In the genomic region with DNA sequence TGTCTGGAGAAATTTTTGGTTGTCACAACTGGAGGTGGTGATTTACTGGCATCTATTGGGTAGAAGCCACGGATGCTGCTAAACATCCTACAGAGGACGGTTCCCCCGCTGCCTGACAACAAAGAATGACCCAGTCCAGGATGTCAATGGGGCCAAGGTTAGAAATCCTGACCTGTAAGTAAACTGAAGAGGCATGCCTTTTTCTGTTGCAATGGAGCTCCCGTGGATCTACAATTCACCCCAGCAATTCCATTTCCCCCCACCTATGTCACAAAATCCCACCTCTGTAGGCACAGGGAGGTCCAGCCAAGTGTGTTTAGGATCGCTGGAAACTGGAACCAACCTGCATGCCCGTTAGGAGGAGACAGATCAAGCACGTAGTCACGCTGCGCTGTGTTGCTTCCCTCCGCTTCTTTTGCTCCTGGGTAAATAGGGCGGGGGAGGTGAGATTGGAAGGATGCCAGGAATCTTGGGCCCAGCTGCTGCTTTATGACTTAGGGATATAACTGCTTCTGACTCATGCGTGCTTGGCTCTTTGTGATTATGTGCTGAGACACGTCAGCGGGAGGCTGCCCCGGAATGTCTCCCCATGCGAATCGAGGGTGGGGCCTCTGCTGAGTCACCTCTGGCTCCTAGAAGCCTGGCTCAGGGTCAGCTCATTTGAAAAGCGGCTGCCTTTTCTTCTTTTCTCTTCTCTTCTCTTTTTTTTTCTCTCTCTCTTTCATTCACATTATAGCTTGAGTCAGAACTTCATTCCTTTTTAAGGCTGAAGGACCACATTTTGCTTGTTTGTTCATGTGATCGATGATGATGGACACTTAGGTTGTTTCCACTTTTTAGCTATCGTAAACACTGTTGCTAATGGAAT, we compare ENCODE assay signal across 8 cellular contexts. TPM values are rescaled to one million over a fixed set of nuclear protein-coding genes. Genes with fewer than 3 reads are reported as not detected.
DNase-seq lines count a peak whose midpoint lies in the region; ATAC-seq and TF ChIP-seq lines count a peak whose summit lies in the region.

No MANE protein-coding gene starts in this region.

- no peaks in the 10 kb centered on the region for H3K27me3 Mint-ChIP-seq in activated T-helper 2 cell treated with anti-CD3 and anti-CD28 coated beads, Interferon-gamma antibody, Interleukin-2, Interleukin-4, amounts not matched to agents 10 μg/mL and 5 μg/mL and 100 μg/mL, durations not matched to agents 14 hours and 24 hours and 36 hours (ENCODE audit: low read depth)
- peaks cover 3% of the 10 kb centered on the region for H3K27me3 Mint-ChIP-seq in nephron (ENCODE audit: low read depth)

- ATAC-seq in GM21723 (IDR thresholded peaks at IDR 0.05; ENCODE audit: unreplicated experiment), result peak; percentile 92

- peak overlapping the region; percentile 74 for H3K4me3 Mint-ChIP-seq in activated T-helper 2 cell treated with anti-CD3 and anti-CD28 coated beads, Interferon-gamma antibody, Interleukin-2, Interleukin-4, amounts not matched to agents 10 μg/mL and 5 μg/mL and 100 μg/mL, durations not matched to agents 14 hours and 24 hours and 36 hours (ENCODE audit: low read depth)
- peak overlapping the region; percentile 54 to 75 (median 69) for H3K4me3 Mint-ChIP-seq in nephron

- TF ChIP-seq CTCF in fibroblast of the aortic adventitia (IDR thresholded peaks at IDR 0.05; ENCODE audit: insufficient read depth, low read length), result no peak
- TF ChIP-seq CTCF in nephron (IDR thresholded peaks at IDR 0.05; ENCODE audit: unreplicated experiment in 3 of 3), result no peak

- H3K4me3 ChIP-seq in fibroblast of the aortic adventitia (ENCODE audit: low read depth, low read length), result peak overlapping the region; percentile 67

- no peaks in the 10 kb centered on the region for H3K36me3 Mint-ChIP-seq in activated T-helper 2 cell treated with anti-CD3 and anti-CD28 coated beads, Interferon-gamma antibody, Interleukin-2, Interleukin-4, amounts not matched to agents 10 μg/mL and 5 μg/mL and 100 μg/mL, durations not matched to agents 14 hours and 24 hours and 36 hours (ENCODE audit: low read depth)
- H3K36me3 Mint-ChIP-seq in nephron (ENCODE audit: low read depth), result no peaks in the 10 kb centered on the region

- intact Hi-C loops in activated T-helper 2 cell treated with anti-CD3 and anti-CD28 coated beads, Interferon-gamma antibody, Interleukin-2, Interleukin-4, amounts not matched to agents 10 μg/mL and 5 μg/mL and 100 μg/mL, durations not matched to agents 14 hours and 24 hours and 36 hours (cut with micrococcal nuclease), result loop anchor here (1.0 to 2.0 kb wide), 3 partner anchors 13 to 183 kb away; a partner anchor contains a TSS

- H3K27ac Mint-ChIP-seq in activated T-helper 2 cell treated with anti-CD3 and anti-CD28 coated beads, Interferon-gamma antibody, Interleukin-2, Interleukin-4, amounts not matched to agents 10 μg/mL and 5 μg/mL and 100 μg/mL, durations not matched to agents 14 hours and 24 hours and 36 hours, result peak overlapping the region; percentile 91
- H3K27ac Mint-ChIP-seq in nephron, result peak overlapping the region; percentile 86 to 98 (median 90)

- H3K4me1 Mint-ChIP-seq in activated T-helper 2 cell treated with anti-CD3 and anti-CD28 coated beads, Interferon-gamma antibody, Interleukin-2, Interleukin-4, amounts not matched to agents 10 μg/mL and 5 μg/mL and 100 μg/mL, durations not matched to agents 14 hours and 24 hours and 36 hours (ENCODE audit: low read depth), result peaks cover 13% of the 10 kb centered on the region
- H3K4me1 Mint-ChIP-seq in nephron, result peaks cover 30% of the 10 kb centered on the region

- DNase-seq in DMS114 treated with DMSO at 0.1 percent for 48 hours (lab: John Stamatoyannopoulos, UW; ENCODE audit: unreplicated experiment), result peak; percentile 67
- peak; percentile 100 for DNase-seq in LHCN-M2 (ENCODE audit: low read depth)
- peak; percentile 98 for DNase-seq in RPMI8226
- DNase-seq in activated T-helper 2 cell treated with anti-CD3 and anti-CD28 coated beads, Interferon-gamma antibody, Interleukin-2, Interleukin-4, amounts not matched to agents 10 μg/mL and 5 μg/mL and 100 μg/mL, durations not matched to agents 14 hours and 24 hours and 36 hours (ENCODE audit: low spot score), result peak; percentile 68
- DNase-seq in fibroblast of the aortic adventitia (ENCODE audit: low read depth), result peak; percentile 100
- peak; percentile 86 for DNase-seq in stimulated activated naive CD4-positive, alpha-beta T cell treated with Interleukin-2 at 50 U/mL for 16 hours (lab: John Stamatoyannopoulos, UW)

- H3K9me3 Mint-ChIP-seq in activated T-helper 2 cell treated with anti-CD3 and anti-CD28 coated beads, Interferon-gamma antibody, Interleukin-2, Interleukin-4, amounts not matched to agents 10 μg/mL and 5 μg/mL and 100 μg/mL, durations not matched to agents 14 hours and 24 hours and 36 hours, result peaks cover 4% of the 10 kb centered on the region
- H3K9me3 Mint-ChIP-seq in nephron, result peaks cover 3% of the 10 kb centered on the region

RNA-seq across cellular contexts. Expression of a gene that starts 12.4 kb away (rescaled TPM):
- total RNA-seq in LHCN-M2 (2014; rRNA removed), result 25.8 and 37.7 TPM in 2 replicates
- polyA plus RNA-seq in LHCN-M2 (2012), result 23.8 TPM
- 26.5 and 29.5 TPM in 2 replicates for total RNA-seq in activated T-helper 2 cell treated with anti-CD3 and anti-CD28 coated beads, Interferon-gamma antibody, Interleukin-2, Interleukin-4, amounts not matched to agents 10 μg/mL and 5 μg/mL and 100 μg/mL, durations not matched to agents 14 hours and 24 hours and 36 hours
- 9.3 and 19.9 TPM in 2 replicates for total RNA-seq in fibroblast of the aortic adventitia (ENCODE audit: low replicate concordance)

RNA-seq across cellular contexts. Expression of a gene that starts 24.7 kb away (rescaled TPM):
- total RNA-seq in LHCN-M2 (2014; rRNA removed) (54.9 and 59.3 TPM in 2 replicates), fibroblast of the aortic adventitia (ENCODE audit: low replicate concordance) (38.1 TPM in 2 replicates)
- polyA plus RNA-seq in LHCN-M2 (2012), result 13.4 TPM
- 36.2 and 36.4 TPM in 2 replicates for total RNA-seq in activated T-helper 2 cell treated with anti-CD3 and anti-CD28 coated beads, Interferon-gamma antibody, Interleukin-2, Interleukin-4, amounts not matched to agents 10 μg/mL and 5 μg/mL and 100 μg/mL, durations not matched to agents 14 hours and 24 hours and 36 hours

RNA-seq across cellular contexts. Expression of a gene that starts 53.0 kb away (rescaled TPM):
- total RNA-seq in LHCN-M2 (2014; rRNA removed) (61.5 and 71.5 TPM in 2 replicates), fibroblast of the aortic adventitia (ENCODE audit: low replicate concordance) (77.1 and 105 TPM in 2 replicates)
- 126 TPM for polyA plus RNA-seq in LHCN-M2 (2012)
- 158 and 174 TPM in 2 replicates for total RNA-seq in activated T-helper 2 cell treated with anti-CD3 and anti-CD28 coated beads, Interferon-gamma antibody, Interleukin-2, Interleukin-4, amounts not matched to agents 10 μg/mL and 5 μg/mL and 100 μg/mL, durations not matched to agents 14 hours and 24 hours and 36 hours

Comparison
In these comparisons a context has a peak if more than half of its experiments do, and no peak if none do; other contexts are left out.
1. Peak in every context shown above with its lines: DNase-seq, ATAC-seq and H3K4me3 ChIP-seq.